Comparison of ENCODE assay signal across 27 cellular contexts in the genomic region with DNA sequence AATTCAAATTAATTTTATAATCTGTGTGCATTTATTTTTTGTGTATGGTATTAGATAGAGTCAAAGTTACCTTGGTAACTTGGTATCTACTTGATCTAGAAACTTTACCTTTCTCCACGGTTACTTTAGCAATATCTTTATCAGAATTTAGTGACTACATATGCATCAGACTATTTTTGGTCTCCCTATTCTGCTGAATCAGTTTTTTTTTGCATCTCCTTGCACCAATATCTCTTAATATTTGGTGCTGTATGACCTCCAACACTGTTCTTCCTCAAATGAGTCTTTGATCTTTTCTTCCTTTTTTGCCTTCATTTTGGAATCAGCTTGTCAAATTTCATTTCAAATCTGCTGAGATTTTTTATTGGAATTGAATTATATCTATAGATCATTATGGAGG.
"Had no signal": no experiment of that assay in that cellular context is flagged by ENCODE, and none has a peak within 500 bp of the region (broad histone marks: within the 10 kb centered on the region; RNA-seq: fewer than 3 reads in every experiment).

No MANE protein-coding gene starts in this region.

- H3K27me3 ChIP-seq: colonic mucosa, dorsolateral prefrontal cortex, esophagus muscularis mucosa, esophagus squamous epithelium, foreskin keratinocyte, gastrocnemius medialis, gastroesophageal sphincter, heart left ventricle, heart right ventricle had no signal

- DNase-seq: colonic mucosa; cortex of kidney; dermis blood vessel endothelial cell; dorsolateral prefrontal cortex; effector CD4-positive, alpha-beta T cell; effector CD8-positive, alpha-beta T cell; effector memory CD4-positive, alpha-beta T cell; effector memory CD8-positive, alpha-beta T cell; endodermal cell; esophagus squamous epithelium; foreskin fibroblast; foreskin keratinocyte; foreskin melanocyte; gastrocnemius medialis; glutamatergic neuron; head of caudate nucleus; heart left ventricle; heart right ventricle had no signal

- H3K36me3 ChIP-seq: colonic mucosa, esophagus muscularis mucosa, esophagus squamous epithelium, gastrocnemius medialis, gastroesophageal sphincter, heart left ventricle, heart right ventricle had no signal

- H3K4me1 ChIP-seq: colonic mucosa, esophagus muscularis mucosa, esophagus squamous epithelium, foreskin keratinocyte, gastrocnemius medialis, gastroesophageal sphincter, heart left ventricle, heart right ventricle had no signal

- H3K27ac ChIP-seq: colonic mucosa, coronary artery, dorsolateral prefrontal cortex, epithelial cell of prostate, esophagus muscularis mucosa, esophagus squamous epithelium, foreskin keratinocyte, gastrocnemius medialis, gastroesophageal sphincter, heart left ventricle, heart right ventricle had no signal

- FAIRE-seq: colon, endometrium, endothelial cell of umbilical vein, frontal cortex had no signal

- H3K9me3 ChIP-seq: colonic mucosa, esophagus squamous epithelium, gastrocnemius medialis had no signal

- H3K4me3 ChIP-seq: colonic mucosa, coronary artery, dorsolateral prefrontal cortex, esophagus muscularis mucosa, esophagus squamous epithelium, gastrocnemius medialis, gastroesophageal sphincter, heart left ventricle, heart right ventricle had no signal

- ATAC-seq: effector memory CD8-positive, alpha-beta T cell; esophagus mucosa; foreskin keratinocyte; gastrocnemius medialis; gastroesophageal sphincter; heart left ventricle; heart right ventricle had no signal
